In genomic region chr22:17769716-17770082, GRCh38 we compare ENCODE assay signal across 2 cellular contexts.
A peak's percentile ranks its signal among the peaks of the same experiment; 100 is the strongest.
TF ChIP-seq lines count a peak whose summit lies in the region.

No MANE protein-coding gene starts in this region.

TF ChIP-seq in liver, 16 proteins besides CTCF, POLR2A, EP300 and RAD21:
- TF ChIP-seq HNF4G (IDR thresholded peaks at IDR 0.05) (peak; percentile 26), REST (IDR thresholded peaks at IDR 0.05) (peak; percentile 26), SP1 (IDR thresholded peaks at IDR 0.05) (peak; percentile 23), MAX (IDR thresholded peaks at IDR 0.05) (peak; percentile 35), RXRA (IDR thresholded peaks at IDR 0.05) (peak; percentile 76 to 83), YY1 (IDR thresholded peaks at IDR 0.05) (peak; percentile 71), FOXA2 (IDR thresholded peaks at IDR 0.05) (peak; percentile 10), FOXA1 (IDR thresholded peaks at IDR 0.05) (no peak), HNF4A (conservative IDR thresholded peaks at IDR 0.05) (peak; percentile 56 to 78), JUND (IDR thresholded peaks at IDR 0.05) (no peak)

TF ChIP-seq in HepG2, 621 proteins besides CTCF, POLR2A, EP300 and RAD21:
- TF ChIP-seq GRHL1 (CRISPR knock-in tag; conservative IDR thresholded peaks at IDR 0.05) (no peak), TRIM24 (CRISPR knock-in tag; IDR thresholded peaks at IDR 0.05) (no peak), CREBL2 (CRISPR knock-in tag; IDR thresholded peaks at IDR 0.05; ENCODE audit: borderline replicate concordance) (no peak), ZBTB34 (CRISPR knock-in tag; IDR thresholded peaks at IDR 0.05) (no peak), SP2 (CRISPR knock-in tag; IDR thresholded peaks at IDR 0.05) (no peak), MAX (IDR thresholded peaks at IDR 0.05) (no peak), POGZ (CRISPR knock-in tag; IDR thresholded peaks at IDR 0.05) (no peak), TOPORS (CRISPR knock-in tag; IDR thresholded peaks at IDR 0.05) (no peak), TEAD2 (CRISPR knock-in tag; IDR thresholded peaks at IDR 0.05) (no peak), ZBTB25 (CRISPR knock-in tag; IDR thresholded peaks at IDR 0.05) (no peak), ZBTB3 (CRISPR knock-in tag; IDR thresholded peaks at IDR 0.05; ENCODE audit: borderline replicate concordance, low read depth) (no peak), IRF1 (CRISPR knock-in tag; IDR thresholded peaks at IDR 0.05; ENCODE audit: low read depth) (no peak), ZNF562 (CRISPR knock-in tag; IDR thresholded peaks at IDR 0.05; ENCODE audit: borderline replicate concordance) (no peak), ZC3H4 (CRISPR knock-in tag; IDR thresholded peaks at IDR 0.05; ENCODE audit: borderline replicate concordance) (no peak), ZBTB42 (CRISPR knock-in tag; IDR thresholded peaks at IDR 0.05) (no peak), HES4 (CRISPR knock-in tag; IDR thresholded peaks at IDR 0.05; ENCODE audit: borderline replicate concordance) (no peak), RFX1 (IDR thresholded peaks at IDR 0.05) (no peak)
